ENCODE assay signal across 2 cellular contexts in genomic region chr1:231107186-231107585, GRCh38.
TF ChIP-seq lines count a peak whose summit lies in the region.

No MANE protein-coding gene starts in this region.

TF ChIP-seq in HEK293, 187 proteins besides CTCF, POLR2A, EP300 and RAD21:
- no peak for TF ChIP-seq IKZF3 (tag by site-specific recombination; IDR thresholded peaks at IDR 0.05)
- TF ChIP-seq FEZF1 (tag by site-specific recombination; IDR thresholded peaks at IDR 0.05), result peak; percentile 36; the same call in 1 of the 2 replicates
- no peak for TF ChIP-seq TCF7L2 (IDR thresholded peaks at IDR 0.05; ENCODE audit: borderline replicate concordance, low read depth, low read length)
- no peak for TF ChIP-seq ZNF571 (tag by site-specific recombination; IDR thresholded peaks at IDR 0.05)
- TF ChIP-seq ZNF433 (tag by site-specific recombination; IDR thresholded peaks at IDR 0.05; ENCODE audit: low read depth), result no peak
- TF ChIP-seq ZNF239 (tag by site-specific recombination; IDR thresholded peaks at IDR 0.05), result no peak
- no peak for TF ChIP-seq GLI4 (tag by site-specific recombination; IDR thresholded peaks at IDR 0.05)
- no peak for TF ChIP-seq ZNF830 (tag by site-specific recombination; IDR thresholded peaks at IDR 0.05; ENCODE audit: low read depth)

TF ChIP-seq in K562, 482 proteins besides CTCF, POLR2A, EP300 and RAD21:
- TF ChIP-seq ZNF277 (CRISPR knock-in tag; IDR thresholded peaks at IDR 0.05; ENCODE audit: borderline replicate concordance), result no peak
- no peak for TF ChIP-seq NFE2L1 (tag; IDR thresholded peaks at IDR 0.05; ENCODE audit: borderline replicate concordance, low read depth)
- no peak for TF ChIP-seq FIP1L1 (IDR thresholded peaks at IDR 0.05; ENCODE audit: low read depth, low read length, poor library complexity, severe bottlenecking)
- no peak for TF ChIP-seq KHSRP (IDR thresholded peaks at IDR 0.05)
- TF ChIP-seq ZNF232 (CRISPR knock-in tag; IDR thresholded peaks at IDR 0.05), result 0 out of 2 replicates have a peak, but pooled peaks have one; percentile 37
- TF ChIP-seq NCOA4 (IDR thresholded peaks at IDR 0.05; ENCODE audit: partially characterized antibody), result no peak
- no peak for TF ChIP-seq ETV5 (CRISPR knock-in tag; IDR thresholded peaks at IDR 0.05; ENCODE audit: low read depth)
- TF ChIP-seq SNRNP70 (optimal IDR thresholded peaks at IDR 0.05; ENCODE audit: low read depth, low read length), result no peak
TF ChIP-seq in K562: peak in this region for 1.
